Comparison of ENCODE assay signal across 18 cellular contexts in the genomic region with DNA sequence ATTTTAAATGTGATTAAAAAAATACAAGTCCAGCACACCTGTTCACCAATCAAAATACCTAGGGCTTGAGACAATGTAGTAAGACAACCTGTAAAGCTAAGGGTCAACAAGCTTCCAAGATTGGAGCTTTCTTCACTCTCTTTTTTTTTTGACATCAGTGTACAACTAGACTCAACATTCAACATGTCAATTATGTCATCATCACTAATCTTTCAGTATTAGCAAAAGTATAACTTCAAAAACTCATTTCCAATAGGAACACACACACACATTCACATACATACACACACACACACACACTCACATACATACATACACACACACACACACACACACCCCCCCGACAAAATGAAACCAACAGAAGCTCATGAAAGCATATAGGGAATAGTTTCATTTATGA. TPM values are rescaled to one million over a fixed set of nuclear protein-coding genes. Genes with fewer than 3 reads are reported as not detected.
A peak's percentile ranks its signal among the peaks of the same experiment; 100 is the strongest.
DNase-seq lines count a peak whose midpoint lies in the region; TF ChIP-seq lines count a peak whose summit lies in the region.
"Had no signal": no experiment of that assay in that cellular context is flagged by ENCODE, and none has a peak within 500 bp of the region (broad histone marks: within the 10 kb centered on the region; RNA-seq: fewer than 3 reads in every experiment).

No MANE protein-coding gene starts in this region.

- H3K9me3 ChIP-seq in HEK293 (ENCODE audit: control insufficient read depth, insufficient read depth, low read depth, low read length) = no peaks in the 10 kb centered on the region
- H3K9me3 ChIP-seq: BLaER1, Caco-2 had no signal

- peaks cover 14% of the 10 kb centered on the region for H3K9me3 Mint-ChIP-seq in HFFc6
- H3K9me3 Mint-ChIP-seq: CD4-positive, CD25-positive, alpha-beta regulatory T cell; CD8-positive, alpha-beta T cell; GM23338; H9 had no signal

- H3K27me3 Mint-ChIP-seq in HFFc6 (ENCODE audit: insufficient read depth) = no peaks in the 10 kb centered on the region
- H3K27me3 Mint-ChIP-seq: B cell had no signal

- H3K27ac ChIP-seq in HEK293 (ENCODE audit: extremely low read depth, low read depth, low read length) = no peak overlapping the region
- H3K27ac ChIP-seq: 22Rv1, BLaER1, C4-2B had no signal

- TF ChIP-seq CTCF in HEK293 (tag by site-specific recombination; IDR thresholded peaks at IDR 0.05) (no peak), HFFc6 (IDR thresholded peaks at IDR 0.05) (no peak)

- H3K4me1 ChIP-seq in HEK293 (ENCODE audit: control insufficient read depth, insufficient read depth, low read length) = no peaks in the 10 kb centered on the region
- H3K4me1 ChIP-seq: Caco-2 had no signal

- no peak overlapping the region for H3K4me3 Mint-ChIP-seq in HFFc6
- H3K4me3 Mint-ChIP-seq: B cell; CD4-positive, CD25-positive, alpha-beta regulatory T cell; CD8-positive, alpha-beta T cell; GM23338; H9 had no signal

- no peaks in the 10 kb centered on the region for H3K36me3 Mint-ChIP-seq in HFFc6 (ENCODE audit: low read depth)
- H3K36me3 Mint-ChIP-seq: CD4-positive, CD25-positive, alpha-beta regulatory T cell; CD8-positive, alpha-beta T cell had no signal

- H3K36me3 ChIP-seq in HEK293 (ENCODE audit: control insufficient read depth in 2 of 2, insufficient read depth in 1 of 2, low read length in 2 of 2) = no peaks in the 10 kb centered on the region
- H3K36me3 ChIP-seq: BLaER1 had no signal

- H3K4me3 ChIP-seq in HEK293 (ENCODE audit: low read depth, low read length) = no peak overlapping the region
- H3K4me3 ChIP-seq: BLaER1, GM23338 had no signal

- DNase-seq in NCI-H1417 (lab: John Stamatoyannopoulos, UW) (peak in 2 of 3 experiments; percentile 24 to 46), NCI-H1417 treated with DMSO at 0.1 percent for 48 hours (lab: John Stamatoyannopoulos, UW) (no peak), NCI-H69 (lab: John Stamatoyannopoulos, UW) (peak; percentile 62), HFFc6 (no peak), hippocampal formation (lab: John Stamatoyannopoulos, UW) (no peak)
- DNase-seq: Caco-2; CD4-positive, CD25-positive, alpha-beta regulatory T cell; CD8-positive, alpha-beta T cell; DMS153; DND-41; H9 had no signal

- POLR2A ChIA-PET in HEK293 (lab: Yijun Ruan, JAX) = no interaction called here

- CTCF ChIA-PET in HEK293 (lab: Yijun Ruan, JAX) = interaction anchor here (0.6 to 0.7 kb wide), 2 partner anchors 10 to 21 kb away, joined by 3 read pairs; no protein-coding TSS in a partner anchor

- H3K4me1 Mint-ChIP-seq in HFFc6 (ENCODE audit: low read depth) = no peaks in the 10 kb centered on the region

- no peak overlapping the region for H3K27ac Mint-ChIP-seq in HFFc6
- H3K27ac Mint-ChIP-seq: B cell; CD4-positive, CD25-positive, alpha-beta regulatory T cell; CD8-positive, alpha-beta T cell; GM23338; H9 had no signal

TF ChIP-seq in HEK293, 187 proteins besides CTCF, POLR2A, EP300 and RAD21:
- TF ChIP-seq ZNF654 (tag by site-specific recombination; IDR thresholded peaks at IDR 0.05; ENCODE audit: low read depth) = no peak
- peak; percentile 70; the same call in 1 of the 2 replicates for TF ChIP-seq ZSCAN4 (tag by site-specific recombination; IDR thresholded peaks at IDR 0.05)
TF ChIP-seq in HEK293: peak in this region for 1.

RNA-seq across cellular contexts. Expression of gene PRKN, which starts 26.0 kb away (rescaled TPM):
- total RNA-seq in HFFc6 (2021; fragmentation: NEBNext Ultra II Directional; extraction: Animal tissue kit (Norgen Biotek cat#: 25700)) = under 1 TPM in 1 of 6 experiments, not detected in 5; 0.32 TPM

RNA-seq across cellular contexts. Expression of gene PACRG, which starts 26.2 kb away (rescaled TPM):
- not detected for total RNA-seq in HFFc6 (2021; fragmentation: NEBNext Ultra II Directional; extraction: Animal tissue kit (Norgen Biotek cat#: 25700))
- total RNA-seq: B cell, Caco-2, H4 had no signal

Comparison
In these comparisons a context has a peak if more than half of its experiments do, and no peak if none do; other contexts are left out.
1. DNase-seq: peak in NCI-H1417 (2 of 3) and NCI-H69 (single experiment); none in NCI-H1417 treated with DMSO at 0.1 percent for 48 hours (single experiment), HFFc6 (single experiment) and hippocampal formation (0 of 2).